8 cellular contexts compared by ENCODE assay signal in genomic region chr3:103440539-103441113, GRCh38.
A peak's percentile ranks its signal among the peaks of the same experiment; 100 is the strongest.
DNase-seq lines count a peak whose midpoint lies in the region; ATAC-seq and FAIRE-seq lines count a peak whose summit lies in the region.

No MANE protein-coding gene starts in this region.

- ATAC-seq in GM18861 (IDR thresholded peaks at IDR 0.05; ENCODE audit: unreplicated experiment) (peak; percentile 95), HG02763 (IDR thresholded peaks at IDR 0.05; ENCODE audit: unreplicated experiment) (peak; percentile 64)
- no peak for ATAC-seq in activated CD4-positive, CD25-positive, alpha-beta regulatory T cell treated with anti-CD3 and anti-CD28 coated beads, Interleukin-2, amount 50 U/mL, for 24 hours

- no peak for FAIRE-seq in urothelium cell line (lab: Jason Lieb, UNC)

- DNase-seq in NCI-H82 (lab: John Stamatoyannopoulos, UW) = peak; percentile 39
- peak; percentile 2 for DNase-seq in myocyte (ENCODE audit: low read depth)
- DNase-seq in caudate nucleus (lab: John Stamatoyannopoulos, UW) = no peak
- DNase-seq in urothelium cell line (ENCODE audit: low spot score) = no peak
- DNase-seq in activated naive CD4-positive, alpha-beta T cell treated with anti-CD3 and anti-CD28 coated beads, Interleukin-2, amount 50 U/mL, for 16 hours = no peak

- no peak overlapping the region for H3K27ac ChIP-seq in caudate nucleus (ENCODE audit: low read depth, low read length)

Comparison
In these comparisons a context has a peak if more than half of its experiments do, and no peak if none do; other contexts are left out.
1. ATAC-seq: peak in GM18861 (single experiment) and HG02763 (single experiment); none in activated CD4-positive, CD25-positive, alpha-beta regulatory T cell treated with anti-CD3 and anti-CD28 coated beads, Interleukin-2, amount 50 U/mL, for 24 hours (0 of 2).
2. DNase-seq: peak in NCI-H82 (single experiment) and myocyte (single experiment); none in caudate nucleus (0 of 61), urothelium cell line (single experiment) and activated naive CD4-positive, alpha-beta T cell treated with anti-CD3 and anti-CD28 coated beads, Interleukin-2, amount 50 U/mL, for 16 hours (single experiment).